In genomic region chr3:39281533-39281932, GRCh38 we compare ENCODE assay signal across 21 cellular contexts. TPM values are rescaled to one million over a fixed set of nuclear protein-coding genes. Genes with fewer than 3 reads are reported as not detected.
A peak's percentile ranks its signal among the peaks of the same experiment; 100 is the strongest.
DNase-seq lines count a peak whose midpoint lies in the region; ATAC-seq and TF ChIP-seq lines count a peak whose summit lies in the region.
"Had no signal": no experiment of that assay in that cellular context is flagged by ENCODE, and none has a peak within 500 bp of the region (broad histone marks: within the 10 kb centered on the region; RNA-seq: fewer than 3 reads in every experiment).

No MANE protein-coding gene starts in this region.

- H3K27me3 ChIP-seq in BLaER1, result no peaks in the 10 kb centered on the region
- H3K27me3 ChIP-seq in CD4-positive, alpha-beta memory T cell (ENCODE audit: insufficient read depth, low read length), result no peaks in the 10 kb centered on the region
- H3K27me3 ChIP-seq: heart right ventricle, tibial artery had no signal

- no peak overlapping the region; the same call in 1 of the 2 replicates for H3K9ac ChIP-seq in BLaER1

- POLR2A ChIA-PET in CD4-positive, alpha-beta memory T cell (lab: Charles Lee; ENCODE audit: partially characterized antibody), result interaction anchor here (0.7 kb wide), 1 partner anchor 155 kb away, joined by 3 read pairs; no protein-coding TSS in a partner anchor

- H4K20me1 ChIP-seq in BLaER1, result no peaks in the 10 kb centered on the region

- peak overlapping the region in 2 of 8 donors; percentile 36 to 73 for H3K4me3 Mint-ChIP-seq in CD4-positive, alpha-beta memory T cell
- no peak overlapping the region for H3K4me3 Mint-ChIP-seq in activated T-helper 2 cell treated with anti-CD3 and anti-CD28 coated beads, Interferon-gamma antibody, Interleukin-2, Interleukin-4, amounts not matched to agents 10 μg/mL and 5 μg/mL and 100 μg/mL, durations not matched to agents 14 hours and 24 hours and 36 hours (ENCODE audit: low read depth)
- H3K4me3 Mint-ChIP-seq in natural killer cell, result peak overlapping the region; percentile 98
- H3K4me3 Mint-ChIP-seq: activated naive CD8-positive, alpha-beta T cell had no signal

- TF ChIP-seq CTCF in natural killer cell (IDR thresholded peaks at IDR 0.05), result no peak

- H3K4me2 ChIP-seq in BLaER1, result peak overlapping the region; percentile 68
- H3K4me2 ChIP-seq: PC-9 had no signal

- no peaks in the 10 kb centered on the region for H3K9me3 ChIP-seq in BLaER1
- H3K9me3 ChIP-seq in CD4-positive, alpha-beta memory T cell (ENCODE audit: control insufficient read depth in 1 of 2, low read length in 2 of 2), result no peaks in the 10 kb centered on the region
- H3K9me3 ChIP-seq: heart right ventricle, tibial artery had no signal

- CTCF ChIA-PET in CD4-positive, alpha-beta memory T cell (lab: Charles Lee; ENCODE audit: partially characterized antibody), result interaction anchor here (1.8 to 18.4 kb wide), 4 partner anchors 12 to 157 kb away, joined by 4 to 471 read pairs (median 266); partner anchors contain the start of gene XIRP1

- intact Hi-C loops in CD4-positive, alpha-beta memory T cell (cut with micrococcal nuclease), result no loop called here
- intact Hi-C loops in activated T-helper 2 cell treated with anti-CD3 and anti-CD28 coated beads, Interferon-gamma antibody, Interleukin-2, Interleukin-4, amounts not matched to agents 10 μg/mL and 5 μg/mL and 100 μg/mL, durations not matched to agents 14 hours and 24 hours and 36 hours (cut with micrococcal nuclease), result no loop called here
- intact Hi-C loops in natural killer cell (cut with micrococcal nuclease), result loop anchor here (2.0 kb wide), 1 partner anchor 15 kb away; no protein-coding TSS in a partner anchor

- ATAC-seq in natural killer cell (peak in 2 of 3 donors; percentile 26 to 32), HG02623 (IDR thresholded peaks at IDR 0.05; ENCODE audit: unreplicated experiment) (no peak)

- H3K27ac ChIP-seq in BLaER1, result peak overlapping the region; percentile 50; the same call in 1 of the 2 replicates
- no peak overlapping the region for H3K27ac ChIP-seq in CD4-positive, alpha-beta memory T cell (ENCODE audit: low read depth, low read length)
- H3K27ac ChIP-seq: PC-9, tibial artery, WERI-Rb-1 had no signal

- no peak overlapping the region for H3K4me3 ChIP-seq in BLaER1
- H3K4me3 ChIP-seq in CD4-positive, alpha-beta memory T cell (ENCODE audit: low read length in 2 of 2), result no peak overlapping the region
- H3K4me3 ChIP-seq: heart right ventricle, PC-9, tibial artery had no signal

- peaks cover 19 to 38% (median 26%) of the 10 kb centered on the region in 4 donors for H3K4me1 Mint-ChIP-seq in CD4-positive, alpha-beta memory T cell
- peaks cover 28% of the 10 kb centered on the region for H3K4me1 Mint-ChIP-seq in activated T-helper 2 cell treated with anti-CD3 and anti-CD28 coated beads, Interferon-gamma antibody, Interleukin-2, Interleukin-4, amounts not matched to agents 10 μg/mL and 5 μg/mL and 100 μg/mL, durations not matched to agents 14 hours and 24 hours and 36 hours (ENCODE audit: low read depth)
- H3K4me1 Mint-ChIP-seq in natural killer cell, result peaks cover 68 to 71% of the 10 kb centered on the region in 2 donors

- no peak for DNase-seq in CD4-positive, alpha-beta memory T cell
- DNase-seq in activated T-helper 2 cell treated with anti-CD3 and anti-CD28 coated beads, Interferon-gamma antibody, Interleukin-2, Interleukin-4, amounts not matched to agents 10 μg/mL and 5 μg/mL and 100 μg/mL, durations not matched to agents 14 hours and 24 hours and 36 hours (ENCODE audit: low spot score), result peak; percentile 6
- no peak for DNase-seq in natural killer cell
- no peak for DNase-seq in mesenteric fat pad (ENCODE audit: low spot score)
- no peak for DNase-seq in activated CD4-positive, alpha-beta T cell treated with anti-CD3 and anti-CD28 coated beads, Interleukin-2, amount 50 U/mL, for 48 hours
- DNase-seq: activated CD8-positive, alpha-beta memory T cell treated with anti-CD3 and anti-CD28 coated beads, Interleukin-2, amount 50 U/mL, for 48 hours; C1 segment of cervical spinal cord; DMS53; effector CD4-positive, alpha-beta T cell; heart right ventricle; IMR-90; NCI-H2029 treated with DMSO at 0.1 percent for 48 hours; NCI-H510A treated with DMSO at 0.1 percent for 48 hours; PC-9; stimulated activated CD4-positive, alpha-beta T cell treated with anti-CD3 and anti-CD28 coated beads, Interleukin-4, amount 100 ng/mL, for 1 hour; tibial artery; WERI-Rb-1 had no signal

- H3K9me3 Mint-ChIP-seq in CD4-positive, alpha-beta memory T cell, result no peaks in the 10 kb centered on the region
- no peaks in the 10 kb centered on the region for H3K9me3 Mint-ChIP-seq in activated T-helper 2 cell treated with anti-CD3 and anti-CD28 coated beads, Interferon-gamma antibody, Interleukin-2, Interleukin-4, amounts not matched to agents 10 μg/mL and 5 μg/mL and 100 μg/mL, durations not matched to agents 14 hours and 24 hours and 36 hours
- no peaks in the 10 kb centered on the region for H3K9me3 Mint-ChIP-seq in natural killer cell

- H3K36me3 Mint-ChIP-seq in CD4-positive, alpha-beta memory T cell, result no peaks in the 10 kb centered on the region
- no peaks in the 10 kb centered on the region for H3K36me3 Mint-ChIP-seq in activated T-helper 2 cell treated with anti-CD3 and anti-CD28 coated beads, Interferon-gamma antibody, Interleukin-2, Interleukin-4, amounts not matched to agents 10 μg/mL and 5 μg/mL and 100 μg/mL, durations not matched to agents 14 hours and 24 hours and 36 hours (ENCODE audit: low read depth)
- H3K36me3 Mint-ChIP-seq in natural killer cell, result peaks cover 25% of the 10 kb centered on the region
- H3K36me3 Mint-ChIP-seq: activated naive CD8-positive, alpha-beta T cell had no signal

- peak overlapping the region in 5 of 7 donors; percentile 54 to 78 (median 70) for H3K27ac Mint-ChIP-seq in CD4-positive, alpha-beta memory T cell
- no peak overlapping the region for H3K27ac Mint-ChIP-seq in activated T-helper 2 cell treated with anti-CD3 and anti-CD28 coated beads, Interferon-gamma antibody, Interleukin-2, Interleukin-4, amounts not matched to agents 10 μg/mL and 5 μg/mL and 100 μg/mL, durations not matched to agents 14 hours and 24 hours and 36 hours
- H3K27ac Mint-ChIP-seq in natural killer cell, result peak overlapping the region; percentile 91 to 92
- H3K27ac Mint-ChIP-seq: activated naive CD8-positive, alpha-beta T cell had no signal

- no peaks in the 10 kb centered on the region for H3K36me3 ChIP-seq in BLaER1
- no peaks in the 10 kb centered on the region for H3K36me3 ChIP-seq in CD4-positive, alpha-beta memory T cell (ENCODE audit: insufficient read depth, low read length)
- H3K36me3 ChIP-seq: heart right ventricle, tibial artery, WERI-Rb-1 had no signal

- no peaks in the 10 kb centered on the region for H3K27me3 Mint-ChIP-seq in CD4-positive, alpha-beta memory T cell
- peaks cover 2% of the 10 kb centered on the region for H3K27me3 Mint-ChIP-seq in activated T-helper 2 cell treated with anti-CD3 and anti-CD28 coated beads, Interferon-gamma antibody, Interleukin-2, Interleukin-4, amounts not matched to agents 10 μg/mL and 5 μg/mL and 100 μg/mL, durations not matched to agents 14 hours and 24 hours and 36 hours (ENCODE audit: low read depth)
- no peaks in the 10 kb centered on the region for H3K27me3 Mint-ChIP-seq in natural killer cell (ENCODE audit: low read depth in 2 of 2)

- peaks cover 47% of the 10 kb centered on the region for H3K4me1 ChIP-seq in BLaER1
- H3K4me1 ChIP-seq in CD4-positive, alpha-beta memory T cell (ENCODE audit: insufficient read depth, low read length), result peaks cover 18% of the 10 kb centered on the region

RNA-seq across cellular contexts. Expression of gene CX3CR1, which starts 1.7 kb away (rescaled TPM):
- total RNA-seq in CD4-positive, alpha-beta memory T cell, result under 1 TPM; 0.29 to 0.33 TPM
- 1 to 10 TPM; 1.6 to 3.7 TPM for polyA plus RNA-seq in CD4-positive, alpha-beta memory T cell
- 0.48 and 0.52 TPM in 2 replicates for total RNA-seq in activated T-helper 2 cell treated with anti-CD3 and anti-CD28 coated beads, Interferon-gamma antibody, Interleukin-2, Interleukin-4, amounts not matched to agents 10 μg/mL and 5 μg/mL and 100 μg/mL, durations not matched to agents 14 hours and 24 hours and 36 hours
- 100 to 1,000 TPM; 203 to 459 (median 405) TPM for total RNA-seq in natural killer cell
- total RNA-seq in mesenteric fat pad, result 0.42 TPM
- total RNA-seq: IMR-90, PC-9 had no signal
- polyA plus RNA-seq: IMR-90 had no signal

RNA-seq across cellular contexts. Expression of gene CCR8, which starts 48.0 kb away (rescaled TPM):
- total RNA-seq in CD4-positive, alpha-beta memory T cell, result 1 to 10 TPM; 5.3 to 6.9 TPM
- polyA plus RNA-seq in CD4-positive, alpha-beta memory T cell, result 10 to 100 TPM in 1 of 2 donors, 1 to 10 TPM in 1; 5.6 to 12.3 TPM
- 11.3 and 12.2 TPM in 2 replicates for total RNA-seq in activated T-helper 2 cell treated with anti-CD3 and anti-CD28 coated beads, Interferon-gamma antibody, Interleukin-2, Interleukin-4, amounts not matched to agents 10 μg/mL and 5 μg/mL and 100 μg/mL, durations not matched to agents 14 hours and 24 hours and 36 hours
- under 1 TPM in 1 of 3 donors, not detected in 2; 0.35 TPM for total RNA-seq in natural killer cell
- not detected for total RNA-seq in mesenteric fat pad
- total RNA-seq: heart right ventricle, IMR-90, omental fat pad, PC-9 had no signal
- polyA plus RNA-seq: heart right ventricle, IMR-90 had no signal

Comparison
In these comparisons a context has a peak if more than half of its experiments do, and no peak if none do; other contexts are left out.
1. RNA of gene CX3CR1, which starts 1.7 kb away (total RNA-seq): 203 to 459 TPM in natural killer cell; 0.48 to 0.52 TPM in activated T-helper 2 cell treated with anti-CD3 and anti-CD28 coated beads, Interferon-gamma antibody, Interleukin-2, Interleukin-4, amounts not matched to agents 10 μg/mL and 5 μg/mL and 100 μg/mL, durations not matched to agents 14 hours and 24 hours and 36 hours, 0.42 TPM in mesenteric fat pad (single experiment) and 0.29 to 0.33 TPM in CD4-positive, alpha-beta memory T cell; every median in the first group is over 100 times any median in the second.